ENCODE assay signal across 9 cellular contexts in the genomic region with DNA sequence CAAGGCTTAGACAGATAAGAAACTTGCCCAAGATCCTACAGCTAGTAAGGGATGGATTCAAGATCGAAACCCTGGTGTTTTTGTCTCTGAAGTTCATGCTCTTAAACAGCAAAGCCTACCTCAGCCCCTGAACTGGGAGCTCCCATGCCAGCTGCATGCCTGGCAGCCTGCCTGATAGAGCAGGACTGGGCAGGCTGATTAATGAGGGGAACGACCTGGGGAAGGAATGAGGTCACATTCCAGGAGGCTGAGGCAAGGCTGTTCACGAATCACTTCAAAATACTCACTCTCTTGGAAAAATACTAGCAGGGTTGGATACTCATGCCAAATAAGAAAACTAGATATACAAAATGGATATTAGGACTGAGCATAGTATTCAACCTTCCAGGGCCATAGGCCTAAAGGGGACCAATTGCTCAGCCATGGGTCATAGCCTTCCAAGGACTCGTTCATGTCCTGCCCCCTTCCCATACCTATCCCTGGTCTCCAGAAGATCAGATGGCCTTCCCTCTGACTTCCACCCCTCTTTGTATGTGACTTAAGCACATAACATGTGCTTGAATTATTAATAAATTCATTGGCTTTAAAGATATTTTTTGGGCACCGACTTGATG. TPM values are rescaled to one million over a fixed set of nuclear protein-coding genes. Genes with fewer than 3 reads are reported as not detected.
A peak's percentile ranks its signal among the peaks of the same experiment; 100 is the strongest.
DNase-seq lines count a peak whose midpoint lies in the region; ATAC-seq and TF ChIP-seq lines count a peak whose summit lies in the region.
"Had no signal": no experiment of that assay in that cellular context is flagged by ENCODE, and none has a peak within 500 bp of the region (broad histone marks: within the 10 kb centered on the region; RNA-seq: fewer than 3 reads in every experiment).

No MANE protein-coding gene starts in this region.

- H3K27me3 ChIP-seq in esophagus (ENCODE audit: control insufficient read depth in 1 of 2, insufficient read depth in 2 of 2, low read length in 2 of 2), result no peaks in the 10 kb centered on the region

- H3K36me3 Mint-ChIP-seq in nephron (ENCODE audit: low read depth), result no peaks in the 10 kb centered on the region
- H3K36me3 Mint-ChIP-seq in effector memory CD8-positive, alpha-beta T cell (ENCODE audit: insufficient read depth), result no peaks in the 10 kb centered on the region

- no peaks in the 10 kb centered on the region for H3K9me3 Mint-ChIP-seq in nephron
- no peaks in the 10 kb centered on the region for H3K9me3 Mint-ChIP-seq in effector memory CD8-positive, alpha-beta T cell

- H3K27me3 Mint-ChIP-seq in nephron (ENCODE audit: low read depth), result peaks cover 2% of the 10 kb centered on the region
- H3K27me3 Mint-ChIP-seq in effector memory CD8-positive, alpha-beta T cell, result peaks cover 28 to 70% of the 10 kb centered on the region in 2 donors

- H3K4me1 Mint-ChIP-seq in nephron, result peaks cover 26% of the 10 kb centered on the region
- H3K4me1 Mint-ChIP-seq in effector memory CD8-positive, alpha-beta T cell (ENCODE audit: low read depth in 2 of 2), result no peaks in the 10 kb centered on the region

- no peak for TF ChIP-seq CTCF in nephron (IDR thresholded peaks at IDR 0.05; ENCODE audit: unreplicated experiment in 3 of 3)

- H3K36me3 ChIP-seq in esophagus (ENCODE audit: control insufficient read depth in 2 of 2, insufficient read depth in 2 of 2, low read length in 1 of 2), result no peaks in the 10 kb centered on the region

- H3K9me3 ChIP-seq in esophagus (ENCODE audit: control insufficient read depth in 2 of 2, insufficient read depth in 1 of 2, low read depth in 1 of 2, low read length in 1 of 2), result no peaks in the 10 kb centered on the region

- ATAC-seq in effector memory CD8-positive, alpha-beta T cell (replicated peaks), result no peak
- ATAC-seq in HG02571 (IDR thresholded peaks at IDR 0.05; ENCODE audit: unreplicated experiment) (no peak), HG03135 (IDR thresholded peaks at IDR 0.05; ENCODE audit: unreplicated experiment) (no peak)

- H3K27ac Mint-ChIP-seq in nephron, result peak overlapping the region; percentile 42 to 80 (median 52)
- no peak overlapping the region for H3K27ac Mint-ChIP-seq in effector memory CD8-positive, alpha-beta T cell

- peak; percentile 91 for DNase-seq in AG20443 (ENCODE audit: low spot score)
- peak; percentile 28 for DNase-seq in NCI-H2171 (lab: John Stamatoyannopoulos, UW)
- DNase-seq in effector memory CD8-positive, alpha-beta T cell, result no peak
- DNase-seq in OCI-M2 (lab: John Stamatoyannopoulos, UW; ENCODE audit: unreplicated experiment), result no peak
- DNase-seq: T-helper 9 cell had no signal

- H3K4me3 Mint-ChIP-seq in nephron, result no peak overlapping the region
- H3K4me3 Mint-ChIP-seq in effector memory CD8-positive, alpha-beta T cell, result no peak overlapping the region

- H3K4me1 ChIP-seq in esophagus (ENCODE audit: control insufficient read depth in 2 of 2, insufficient read depth in 2 of 2, low read length in 1 of 2), result peaks cover 2 to 6% of the 10 kb centered on the region in 2 donors

- H3K27ac ChIP-seq in esophagus (ENCODE audit: low read depth in 2 of 2, low read length in 1 of 2), result peak overlapping the region; percentile 82 to 84

- H3K4me3 ChIP-seq in esophagus (ENCODE audit: low read depth in 1 of 2, low read length in 2 of 2), result no peak overlapping the region

- 35 to 47% methylated on average over 5 of the region's 5 CpGs for WGBS in esophagus, 2 donors

RNA-seq across cellular contexts. Expression of a gene that starts 15.6 kb away (rescaled TPM):
- 1,000 to 10,000 TPM in 1 of 2 donors, 100 to 1,000 TPM in 1; 946 to 1,164 TPM for polyA plus RNA-seq in esophagus

RNA-seq across cellular contexts. Expression of a gene that starts 46.1 kb away (rescaled TPM):
- polyA plus RNA-seq in esophagus, result 10 to 100 TPM; 10.6 to 19.5 TPM

Comparison
In these comparisons a context has a peak if more than half of its experiments do, and no peak if none do; other contexts are left out.
1. DNase-seq: peak in AG20443 (single experiment) and NCI-H2171 (single experiment); none in effector memory CD8-positive, alpha-beta T cell (0 of 3) and OCI-M2 (single experiment).
2. H3K27ac Mint-ChIP-seq: peak in nephron (3 of 3); none in effector memory CD8-positive, alpha-beta T cell (0 of 2).